ENCODE assay signal across 8 cellular contexts in the genomic region with DNA sequence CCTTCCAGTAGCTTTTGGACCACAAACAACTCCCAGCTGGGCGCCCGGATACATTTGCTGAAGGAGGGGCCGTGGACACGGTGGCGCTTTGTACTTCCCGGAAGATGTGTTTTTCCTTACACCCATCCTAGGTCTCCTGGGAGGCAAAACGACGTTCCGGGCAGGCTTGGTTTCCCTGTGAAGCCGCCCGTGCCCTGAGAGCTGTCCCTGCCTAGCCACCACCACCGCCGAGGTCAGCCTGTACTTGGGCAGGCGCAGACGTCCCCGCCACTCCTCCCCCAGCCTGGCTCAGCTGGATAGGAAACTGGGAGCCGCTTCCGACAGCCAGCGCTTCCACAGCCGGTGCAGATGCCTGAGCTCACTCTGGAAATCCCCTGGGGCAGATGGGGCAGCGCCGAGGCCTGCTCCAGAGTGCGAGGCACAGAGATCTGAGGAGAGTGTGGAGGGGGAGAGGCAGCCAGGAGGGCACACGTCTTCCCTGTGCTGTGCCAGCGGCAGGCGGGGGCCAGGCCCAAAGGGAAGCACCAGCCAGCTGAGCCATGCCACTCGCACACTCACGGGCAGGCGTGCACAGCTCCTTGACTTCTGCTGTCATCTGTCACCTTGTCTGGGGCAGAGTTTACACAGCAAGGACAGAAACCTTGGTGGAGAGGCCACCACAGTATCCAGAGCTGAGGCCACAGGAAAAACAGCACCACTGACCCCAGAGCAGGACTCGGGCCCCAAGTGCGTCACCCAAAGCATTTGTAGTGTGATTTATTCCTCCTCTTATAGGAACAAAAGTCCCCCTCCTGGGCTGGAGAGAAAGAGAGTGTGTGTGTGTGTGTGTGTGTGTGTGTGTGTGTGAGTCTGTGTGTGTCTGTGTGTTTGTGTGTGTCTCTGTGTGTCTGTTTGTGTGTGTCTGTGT. TPM values are rescaled to one million over a fixed set of nuclear protein-coding genes. Genes with fewer than 3 reads are reported as not detected.
DNase-seq lines count a peak whose midpoint lies in the region; ATAC-seq and TF ChIP-seq lines count a peak whose summit lies in the region.

No MANE protein-coding gene starts in this region.

- no peaks in the 10 kb centered on the region for H3K36me3 Mint-ChIP-seq in neural progenitor cell

- H3K36me3 ChIP-seq in BE2C (no peaks in the 10 kb centered on the region), WERI-Rb-1 (no peaks in the 10 kb centered on the region), neural progenitor cell (no peaks in the 10 kb centered on the region)

- DNase-seq in BE2C (peak; percentile 97), HPDE6-E6E7 (ENCODE audit: extremely low spot score) (peak; percentile 83), WERI-Rb-1 (peak; percentile 97), fibroblast of villous mesenchyme (ENCODE audit: low read depth) (peak; percentile 88), neural progenitor cell (ENCODE audit: low spot score) (peak; percentile 68)

- H3K4me1 ChIP-seq in BE2C (peaks cover 16% of the 10 kb centered on the region), neural progenitor cell (peaks cover 32% of the 10 kb centered on the region)

- H2AFZ ChIP-seq in neural progenitor cell (replicated peaks) = no peak overlapping the region

- no peak overlapping the region for H3K27ac Mint-ChIP-seq in neural progenitor cell

- H3K4me3 ChIP-seq in BE2C (ENCODE audit: low read depth, low read length) (peak overlapping the region; percentile 50), WERI-Rb-1 (ENCODE audit: low read depth, low read length) (0 out of 2 replicates have a peak overlapping the region, but pooled peaks have one; percentile 2), fibroblast of villous mesenchyme (ENCODE audit: low read depth, low read length) (peak overlapping the region; percentile 18), neural progenitor cell (no peak overlapping the region)

- H3K4me1 Mint-ChIP-seq in neural progenitor cell = peaks cover 31% of the 10 kb centered on the region

- H3K4me3 Mint-ChIP-seq in neural progenitor cell = no peak overlapping the region

- ATAC-seq in GM21390 (IDR thresholded peaks at IDR 0.05; ENCODE audit: unreplicated experiment) (no peak), GM21723 (IDR thresholded peaks at IDR 0.05; ENCODE audit: unreplicated experiment) (no peak), GM19023 (IDR thresholded peaks at IDR 0.05; ENCODE audit: unreplicated experiment) (no peak)

- peak overlapping the region; percentile 76 for H3K27ac ChIP-seq in WERI-Rb-1
- H3K27ac ChIP-seq in neural progenitor cell = no peak overlapping the region

- H3K4me2 ChIP-seq in neural progenitor cell = no peak overlapping the region

- peaks cover 25% of the 10 kb centered on the region for H3K27me3 Mint-ChIP-seq in neural progenitor cell (ENCODE audit: insufficient read depth, low read depth)

- peaks cover 14% of the 10 kb centered on the region for H4K20me1 ChIP-seq in neural progenitor cell (ENCODE audit: low read depth)

- no peaks in the 10 kb centered on the region for H3K9me3 ChIP-seq in BE2C
- H3K9me3 ChIP-seq in WERI-Rb-1 (ENCODE audit: severe bottlenecking) = no peaks in the 10 kb centered on the region
- no peaks in the 10 kb centered on the region for H3K9me3 ChIP-seq in neural progenitor cell (ENCODE audit: low read depth)

- H3K79me2 ChIP-seq in neural progenitor cell (ENCODE audit: low read depth) = no peaks in the 10 kb centered on the region

- no peak overlapping the region for H3K9ac ChIP-seq in neural progenitor cell

- H3K9me3 Mint-ChIP-seq in neural progenitor cell = no peaks in the 10 kb centered on the region

- TF ChIP-seq CTCF in BE2C (IDR thresholded peaks at IDR 0.05; ENCODE audit: low read depth, low read length) (no peak), WERI-Rb-1 (IDR thresholded peaks at IDR 0.05; ENCODE audit: low read depth, low read length) (no peak), fibroblast of villous mesenchyme (IDR thresholded peaks at IDR 0.05; ENCODE audit: insufficient read depth, low read depth, low read length) (no peak), neural progenitor cell (IDR thresholded peaks at IDR 0.05) (no peak)

- H3K27me3 ChIP-seq in BE2C (no peaks in the 10 kb centered on the region), WERI-Rb-1 (ENCODE audit: insufficient read depth, low read depth, severe bottlenecking) (no peaks in the 10 kb centered on the region), neural progenitor cell (peaks cover 14% of the 10 kb centered on the region)

- H3F3A ChIP-seq in neural progenitor cell (ENCODE audit: low read depth) = peaks cover 5% of the 10 kb centered on the region

RNA-seq across cellular contexts. Expression of a gene that starts 3.0 kb away (rescaled TPM):
- polyA plus RNA-seq in BE2C (2012; ENCODE audit: insufficient read depth, insufficient read length, low read depth) = 4.0 TPM
- 13.4 and 14.2 TPM in 2 replicates for total RNA-seq in fibroblast of villous mesenchyme
- 0.79 and 5.0 TPM in 2 replicates for total RNA-seq in neural progenitor cell (ENCODE audit: low replicate concordance)

RNA-seq across cellular contexts. Expression of a gene that starts 30.8 kb away (rescaled TPM):
- 0.49 TPM for polyA plus RNA-seq in BE2C (2012; ENCODE audit: insufficient read depth, insufficient read length, low read depth)
- total RNA-seq in fibroblast of villous mesenchyme (not detected in 2 replicates), neural progenitor cell (ENCODE audit: low replicate concordance) (not detected in 2 replicates)

RNA-seq across cellular contexts. Expression of a gene that starts 39.3 kb away (rescaled TPM):
- polyA plus RNA-seq in BE2C (2012; ENCODE audit: insufficient read depth, insufficient read length, low read depth) = 160 TPM
- total RNA-seq in fibroblast of villous mesenchyme (11.7 and 14.2 TPM in 2 replicates), neural progenitor cell (ENCODE audit: low replicate concordance) (1.1 TPM in 1 of 2 replicates, not detected in the other)

RNA-seq across cellular contexts. Expression of a gene that starts 41.6 kb away (rescaled TPM):
- polyA plus RNA-seq in BE2C (2012; ENCODE audit: insufficient read depth, insufficient read length, low read depth) = 44.2 TPM
- total RNA-seq in fibroblast of villous mesenchyme = 1.6 and 2.2 TPM in 2 replicates
- 0.09 TPM in 1 of 2 replicates, not detected in the other for total RNA-seq in neural progenitor cell (ENCODE audit: low replicate concordance)

RNA-seq across cellular contexts. Expression of a gene that starts 45.3 kb away (rescaled TPM):
- polyA plus RNA-seq in BE2C (2012; ENCODE audit: insufficient read depth, insufficient read length, low read depth) = 117 TPM
- total RNA-seq in fibroblast of villous mesenchyme = 17.4 and 25.9 TPM in 2 replicates
- total RNA-seq in neural progenitor cell (ENCODE audit: low replicate concordance) = 20.6 and 46.6 TPM in 2 replicates
